Comparison of ENCODE assay signal across 1 cellular context in the genomic region with DNA sequence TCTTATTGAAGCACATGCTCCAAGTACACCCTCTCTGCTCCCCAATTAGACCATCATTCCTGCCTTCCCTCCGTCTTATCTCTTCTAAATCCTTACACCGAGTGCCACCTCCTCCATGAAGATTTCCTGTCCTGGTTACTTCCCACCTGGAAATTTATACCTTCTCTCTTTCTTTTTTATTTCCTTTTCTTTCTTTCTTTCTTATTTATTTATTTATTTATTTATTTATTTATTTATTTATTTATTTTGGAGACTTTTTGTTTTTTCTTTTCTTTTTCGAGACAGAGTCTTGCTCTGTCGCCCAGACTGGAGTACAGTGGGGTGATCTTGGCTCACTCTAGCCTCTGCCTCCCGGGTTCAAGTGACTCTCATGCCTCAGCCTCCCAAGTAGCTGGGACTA.
A peak's percentile ranks its signal among the peaks of the same experiment; 100 is the strongest.
TF ChIP-seq lines count a peak whose summit lies in the region.

No MANE protein-coding gene starts in this region.

TF ChIP-seq in A549, 52 proteins besides CTCF, POLR2A, EP300 and RAD21:
- TF ChIP-seq, protein P1, sequence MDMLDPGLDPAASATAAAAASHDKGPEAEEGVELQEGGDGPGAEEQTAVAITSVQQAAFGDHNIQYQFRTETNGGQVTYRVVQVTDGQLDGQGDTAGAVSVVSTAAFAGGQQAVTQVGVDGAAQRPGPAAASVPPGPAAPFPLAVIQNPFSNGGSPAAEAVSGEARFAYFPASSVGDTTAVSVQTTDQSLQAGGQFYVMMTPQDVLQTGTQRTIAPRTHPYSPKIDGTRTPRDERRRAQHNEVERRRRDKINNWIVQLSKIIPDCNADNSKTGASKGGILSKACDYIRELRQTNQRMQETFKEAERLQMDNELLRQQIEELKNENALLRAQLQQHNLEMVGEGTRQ (IDR thresholded peaks at IDR 0.05), result no peak
- TF ChIP-seq CBX8 (IDR thresholded peaks at IDR 0.05), result no peak
- TF ChIP-seq, protein P2, sequence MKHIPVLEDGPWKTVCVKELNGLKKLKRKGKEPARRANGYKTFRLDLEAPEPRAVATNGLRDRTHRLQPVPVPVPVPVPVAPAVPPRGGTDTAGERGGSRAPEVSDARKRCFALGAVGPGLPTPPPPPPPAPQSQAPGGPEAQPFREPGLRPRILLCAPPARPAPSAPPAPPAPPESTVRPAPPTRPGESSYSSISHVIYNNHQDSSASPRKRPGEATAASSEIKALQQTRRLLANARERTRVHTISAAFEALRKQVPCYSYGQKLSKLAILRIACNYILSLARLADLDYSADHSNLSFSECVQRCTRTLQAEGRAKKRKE (CRISPR knock-in tag; IDR thresholded peaks at IDR 0.05; ENCODE audit: low read depth), result no peak
- no peak for TF ChIP-seq BHLHE40 (IDR thresholded peaks at IDR 0.05; ENCODE audit: low read depth, low read length)
- no peak for TF ChIP-seq GATA3 (IDR thresholded peaks at IDR 0.05; ENCODE audit: borderline replicate concordance)
- peak; percentile 93 for TF ChIP-seq ZC3H11A (IDR thresholded peaks at IDR 0.05)
- TF ChIP-seq, protein P3, sequence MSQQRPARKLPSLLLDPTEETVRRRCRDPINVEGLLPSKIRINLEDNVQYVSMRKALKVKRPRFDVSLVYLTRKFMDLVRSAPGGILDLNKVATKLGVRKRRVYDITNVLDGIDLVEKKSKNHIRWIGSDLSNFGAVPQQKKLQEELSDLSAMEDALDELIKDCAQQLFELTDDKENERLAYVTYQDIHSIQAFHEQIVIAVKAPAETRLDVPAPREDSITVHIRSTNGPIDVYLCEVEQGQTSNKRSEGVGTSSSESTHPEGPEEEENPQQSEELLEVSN (IDR thresholded peaks at IDR 0.05; ENCODE audit: borderline replicate concordance, low read depth), result no peak
